In genomic region chr5:124056326-124057160, GRCh38 we compare ENCODE assay signal across 1 cellular context.
TF ChIP-seq lines count a peak whose summit lies in the region.

No MANE protein-coding gene starts in this region.

TF ChIP-seq in GM12878, 131 proteins besides CTCF, POLR2A, EP300 and RAD21 (continued from another document):
- 0 out of 2 replicates have a peak, but pooled peaks have one; percentile 16 for TF ChIP-seq NR2F1 (conservative IDR thresholded peaks at IDR 0.05)
- peak in 1 of 2 experiments; percentile 12; a peak in 1 of 4 replicates for TF ChIP-seq IKZF2 (IDR thresholded peaks at IDR 0.05)
- TF ChIP-seq MLLT1 (IDR thresholded peaks at IDR 0.05): peak; percentile 99
- TF ChIP-seq CBX5 (IDR thresholded peaks at IDR 0.05; ENCODE audit: low read depth): 0 out of 2 replicates have a peak, but pooled peaks have one; percentile 42
- TF ChIP-seq CREM (IDR thresholded peaks at IDR 0.05; ENCODE audit: low read depth): no peak
- TF ChIP-seq NFIC (IDR thresholded peaks at IDR 0.05; ENCODE audit: low read depth, low read length): no peak
- no peak for TF ChIP-seq NR2C1 (IDR thresholded peaks at IDR 0.05)
- peak; percentile 75 for TF ChIP-seq RUNX3 (IDR thresholded peaks at IDR 0.05; ENCODE audit: low read length)
